Comparison of ENCODE assay signal across 22 cellular contexts in the genomic region with DNA sequence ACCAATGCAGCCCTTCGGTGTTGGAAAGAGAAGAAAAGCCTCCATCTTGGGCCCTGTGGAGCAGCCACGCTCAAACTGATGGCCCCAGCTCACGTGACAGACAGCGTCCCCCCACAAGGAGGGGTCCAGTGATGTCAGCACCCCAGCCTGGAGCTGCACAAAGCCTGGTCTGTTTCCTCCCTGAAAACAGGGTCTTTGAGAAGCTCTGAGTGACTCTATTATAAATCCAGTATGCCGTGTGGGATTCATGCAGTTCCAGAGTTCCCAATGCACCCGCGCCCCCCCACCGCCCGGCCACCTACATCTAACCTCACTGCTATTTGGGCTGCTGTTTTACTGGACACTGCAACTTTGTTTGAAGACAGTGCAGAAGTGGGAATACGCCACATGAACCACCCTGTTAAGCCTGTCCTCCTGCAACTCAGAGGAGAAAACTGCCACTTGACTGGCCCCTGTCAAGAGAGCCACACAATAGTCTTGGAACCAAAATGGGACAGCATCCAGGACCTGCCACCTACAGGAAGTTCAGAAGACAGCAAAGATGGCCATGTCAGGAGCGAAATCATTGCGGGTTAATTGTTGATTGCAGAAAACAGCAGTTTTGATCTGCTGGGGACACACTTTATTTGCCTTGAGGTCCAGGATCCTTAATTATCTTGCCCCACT. TPM values are rescaled to one million over a fixed set of nuclear protein-coding genes. Genes with fewer than 3 reads are reported as not detected.
DNase-seq lines count a peak whose midpoint lies in the region; ATAC-seq, FAIRE-seq and TF ChIP-seq lines count a peak whose summit lies in the region.
"Had no signal": no experiment of that assay in that cellular context is flagged by ENCODE, and none has a peak within 500 bp of the region (broad histone marks: within the 10 kb centered on the region; RNA-seq: fewer than 3 reads in every experiment).

No MANE protein-coding gene starts in this region.

- no peaks in the 10 kb centered on the region for H4K20me1 ChIP-seq in K562 (replicated peaks; ENCODE audit: control insufficient read depth, insufficient read depth, low read length)

- no peaks in the 10 kb centered on the region for H3K27me3 ChIP-seq in K562 (ENCODE audit: control insufficient read depth in 2 of 2, insufficient read depth in 2 of 2, low read length in 2 of 2)
- no peaks in the 10 kb centered on the region for H3K27me3 ChIP-seq in cardiac muscle cell
- H3K27me3 ChIP-seq in mesendoderm (ENCODE audit: insufficient read depth, low read length, poor library complexity), result no peaks in the 10 kb centered on the region
- H3K27me3 ChIP-seq: colonic mucosa, MG63, Peyer's patch, stomach, vagina had no signal

- no peak overlapping the region for H3K18ac ChIP-seq in mesendoderm (ENCODE audit: low read length)

- TF ChIP-seq CTCF in K562 (IDR thresholded peaks at IDR 0.05 in 2 of 3, conservative IDR thresholded peaks at IDR 0.05 in 1 of 3; ENCODE audit: insufficient read depth in 2 of 3, low read depth in 1 of 3, low read length in 3 of 3), result peak; percentile 25 to 29 (median 25); a peak in 2 of 6 replicates
- no peak for TF ChIP-seq CTCF in cardiac muscle cell (IDR thresholded peaks at IDR 0.05; ENCODE audit: low read depth, low read length)

- H3K27ac ChIP-seq in K562 (ENCODE audit: extremely low read depth, low read depth, low read length), result peak overlapping the region; percentile 49; the same call in 2 of the 3 replicates
- H3K27ac ChIP-seq in cardiac muscle cell, result peak overlapping the region; percentile 1
- H3K27ac ChIP-seq in mesendoderm (ENCODE audit: low read depth, low read length), result no peak overlapping the region
- H3K27ac ChIP-seq: colonic mucosa, Peyer's patch, SK-N-MC, stomach, vagina had no signal

- intact Hi-C loops in K562 (cut with micrococcal nuclease), result loop anchor here (10.0 kb wide), 1 partner anchor 263 kb away; no protein-coding TSS in a partner anchor

- peaks cover 2% of the 10 kb centered on the region; the same call in 1 of the 3 replicates for H3K79me2 ChIP-seq in K562 (ENCODE audit: control insufficient read depth, insufficient read depth, low read length)
- no peaks in the 10 kb centered on the region for H3K79me2 ChIP-seq in mesendoderm (ENCODE audit: control insufficient read depth, insufficient read depth, low read length)

- TF ChIP-seq POLR2A in K562 (conservative IDR thresholded peaks at IDR 0.05), result no peak

- in situ Hi-C loops in K562 (cut with MboI), result no loop called here

- H3K4me1 ChIP-seq in K562 (replicated peaks in 1 of 2; ENCODE audit: control insufficient read depth in 2 of 2, insufficient read depth in 2 of 2, low read length in 2 of 2) (peaks cover 4 to 44% of the 10 kb centered on the region in 2 experiments; a peak in 4 of 5 replicates), cardiac muscle cell (ENCODE audit: low read depth) (peaks cover 25% of the 10 kb centered on the region), mesendoderm (ENCODE audit: control insufficient read depth, low read depth, low read length) (peaks cover 2% of the 10 kb centered on the region)
- H3K4me1 ChIP-seq: colonic mucosa had no signal

- H2BK120ac ChIP-seq in mesendoderm (ENCODE audit: low read depth, low read length), result no peak overlapping the region

- DNase-seq in K562 (ENCODE audit: extremely low read depth in 1 of 4, low spot score in 3 of 4) (peak in 2 of 4 experiments; percentile 20 to 28), cardiac muscle cell (ENCODE audit: low read depth in 1 of 2, low spot score in 1 of 2) (peak in 1 of 2 donors; percentile 13), mesendoderm (peak; percentile 50), superior temporal gyrus (ENCODE audit: extremely low spot score) (peak; percentile 95), NCI-H2107 treated with DMSO at 0.1 percent for 48 hours (lab: John Stamatoyannopoulos, UW; ENCODE audit: unreplicated experiment) (no peak)
- DNase-seq: activated CD4-positive, alpha-beta T cell treated with anti-CD3 and anti-CD28 coated beads, Interleukin-2, amount 10 ng/mL, durations not matched to agents 7 days and 5 days; activated CD8-positive, alpha-beta memory T cell treated with anti-CD3 and anti-CD28 coated beads, Interleukin-2, amount 10 ng/mL, durations not matched to agents 7 days and 5 days; CD4-positive, alpha-beta T cell; colonic mucosa; DMS153; MG63; NCI-H1436; NCI-H510A treated with DMSO at 0.1 percent for 48 hours; NK-92 treated with Interleukin-12 subunit alpha and Interleukin-12 subunit beta, amount 100 ng/mL, for 24 hours; Peyer's patch; stomach; T-helper 2 cell had no signal

- H3K4me3 ChIP-seq in K562 (no peak overlapping the region), cardiac muscle cell (no peak overlapping the region), mesendoderm (ENCODE audit: low read length) (no peak overlapping the region)
- H3K4me3 ChIP-seq: colonic mucosa, MG63, Peyer's patch, SK-N-MC, stomach, vagina had no signal

- no peak for TF ChIP-seq RAD21 in K562 (CRISPR knock-in tag; conservative IDR thresholded peaks at IDR 0.05 in 1 of 2, IDR thresholded peaks at IDR 0.05 in 1 of 2)

- no peak overlapping the region for H3K9ac ChIP-seq in K562 (ENCODE audit: insufficient read depth in 1 of 2, low read depth in 2 of 2, low read length in 2 of 2)
- H3K9ac ChIP-seq in mesendoderm (ENCODE audit: low read length), result no peak overlapping the region

- H3K36me3 ChIP-seq in K562 (ENCODE audit: control insufficient read depth, insufficient read depth, low read length) (peaks cover 10% of the 10 kb centered on the region; the same call in 1 of the 3 replicates), cardiac muscle cell (no peaks in the 10 kb centered on the region), mesendoderm (ENCODE audit: control insufficient read depth, insufficient read depth, low read length) (no peaks in the 10 kb centered on the region)
- H3K36me3 ChIP-seq: colonic mucosa, MG63 had no signal

- CTCF ChIA-PET in K562 (lab: Yijun Ruan, JAX; ENCODE audit: low intra/inter-chr PET ratio), result no interaction called here

- no peak overlapping the region for H3K4ac ChIP-seq in mesendoderm (ENCODE audit: low read depth, low read length)

- 77% methylated on average over 10 of the region's 12 CpGs for WGBS in K562 (ENCODE audit: insufficient coverage, low coverage, missing lambda C conversion rate)
- WGBS in mesendoderm (ENCODE audit: extremely low coverage, insufficient coverage, low lambda C conversion rate), result no CpG with 5 or more reads among the region's 12 CpGs

- ATAC-seq in K562, result 0 out of 3 replicates have a peak, but pooled peaks have one; percentile 23
- no peak for ATAC-seq in HG03571 (IDR thresholded peaks at IDR 0.05; ENCODE audit: unreplicated experiment)
- no peak for ATAC-seq in HG03342 (IDR thresholded peaks at IDR 0.05; ENCODE audit: unreplicated experiment)
- ATAC-seq: activated CD8-positive, alpha-beta memory T cell treated with anti-CD3 and anti-CD28 coated beads, Interleukin-2, amount 10 ng/mL, durations not matched to agents 7 days and 5 days; HCT116 had no signal

- H3K4me2 ChIP-seq in K562 (ENCODE audit: insufficient read depth, low read length) (peak overlapping the region; percentile 6; the same call in 1 of the 2 replicates), mesendoderm (ENCODE audit: low read length) (no peak overlapping the region)

- FAIRE-seq in K562 (lab: Jason Lieb, UNC), result peak; percentile 26

- TF ChIP-seq EP300 in K562 (IDR thresholded peaks at IDR 0.05; ENCODE audit: low read length), result no peak

- H4K8ac ChIP-seq in mesendoderm (ENCODE audit: low read depth, low read length), result no peak overlapping the region

- no peak overlapping the region for H3K56ac ChIP-seq in mesendoderm (ENCODE audit: low read length)

- POLR2A ChIA-PET in K562 (lab: Yijun Ruan, JAX), result no interaction called here

- H2BK5ac ChIP-seq in mesendoderm (ENCODE audit: low read length), result no peak overlapping the region

- no peaks in the 10 kb centered on the region for H3K9me3 ChIP-seq in K562 (replicated peaks; ENCODE audit: control insufficient read depth, insufficient read depth, low read depth, low read length)
- no peaks in the 10 kb centered on the region for H3K9me3 ChIP-seq in cardiac muscle cell (ENCODE audit: low read depth)
- H3K9me3 ChIP-seq: colonic mucosa, MG63, Peyer's patch, stomach, vagina had no signal

- H2AK5ac ChIP-seq in mesendoderm (ENCODE audit: low read length), result no peak overlapping the region

- H3K23ac ChIP-seq in mesendoderm (ENCODE audit: low read length), result no peak overlapping the region

- H3K9me1 ChIP-seq in K562 (ENCODE audit: control insufficient read depth, insufficient read depth, low read length), result no peaks in the 10 kb centered on the region

- no peak overlapping the region for H4K5ac ChIP-seq in mesendoderm (ENCODE audit: low read length)

- H2BK15ac ChIP-seq in mesendoderm (replicated peaks; ENCODE audit: low read depth), result no peak overlapping the region

- no TSS peak for BruUV-seq in K562 (replicated peaks; lab: Mats Ljungman, UMichigan)

- no peaks in the 10 kb centered on the region for H3K79me1 ChIP-seq in mesendoderm (ENCODE audit: low read length)

- H2AFZ ChIP-seq in K562 (ENCODE audit: low read depth, low read length), result no peak overlapping the region

RNA-seq across cellular contexts. Expression of a gene that starts 33.1 kb away (rescaled TPM):
- total RNA-seq in K562 (2011; cell fraction: chromatin; rRNA removed; ENCODE audit: low replicate concordance), result 25.4 and 26.0 TPM in 2 replicates
- total RNA-seq in K562 (2011; cell fraction: nucleolus; rRNA removed), result 30.4 and 30.5 TPM in 2 replicates
- 33.2 and 46.4 TPM in 2 replicates for total RNA-seq in K562 (2011; cell fraction: nucleoplasm; rRNA removed)
- total RNA-seq in K562 (2014; rRNA removed), result 12.6 and 17.9 TPM in 2 replicates
- 22.5 and 25.2 TPM in 2 replicates for total RNA-seq in K562 (2014; rRNA removed; fragmentation: Illumina TruSeq; extraction: Trizol)
- total RNA-seq in K562 (2015; rRNA removed; fragmentation: Illumina TruSeq; extraction: Trizol), result 28.7 and 29.1 TPM in 2 replicates
- total RNA-seq in K562 (2021), result 25.8 and 26.1 TPM in 2 replicates
- polyA plus RNA-seq in K562 (2011; rRNA removed), result 24.8 and 29.8 TPM in 2 replicates
- 33.2 and 43.8 TPM in 2 replicates for polyA plus RNA-seq in K562 (2011; cell fraction: cytosol; rRNA removed)
- polyA plus RNA-seq in K562 (2011; cell fraction: nucleus; rRNA removed), result 11.7 and 16.0 TPM in 2 replicates
- 35.9 and 60.1 TPM in 2 replicates for polyA plus RNA-seq in K562 (2012)
- 38.4 and 45.2 TPM in 2 replicates for polyA plus RNA-seq in K562 (2014; fragmentation: Illumina TruSeq; extraction: Trizol)
- 10 to 100 TPM; 54.4 to 62.3 TPM for polyA plus RNA-seq in K562 (2014; fragmentation: Nextera tagmentation; extraction: Ambion mirVana)
- 22.6 and 27.4 TPM in 2 replicates for polyA plus RNA-seq in K562 (2014; rRNA removed)
- polyA minus RNA-seq in K562 (2011; rRNA and poly(A)+ RNA removed), result 44.8 and 48.5 TPM in 2 replicates
- 17.1 and 33.0 TPM in 2 replicates for polyA minus RNA-seq in K562 (2011; cell fraction: cytosol; rRNA and poly(A)+ RNA removed)
- 6.5 and 15.4 TPM in 2 replicates for polyA minus RNA-seq in K562 (2011; cell fraction: nucleus; rRNA and poly(A)+ RNA removed)
- total RNA-seq in cardiac muscle cell, result 13.9 and 22.4 TPM in 2 replicates
- polyA plus RNA-seq in cardiac muscle cell, result 33.7 and 43.0 TPM in 2 replicates
- 3.7 TPM for polyA plus RNA-seq in mesendoderm (2013, experiment 1 of 2)
- 3.4 TPM for polyA plus RNA-seq in mesendoderm (2013, experiment 2 of 2)
- total RNA-seq: activated CD4-positive, alpha-beta T cell treated with anti-CD3 and anti-CD28 coated beads, Interleukin-2, amount 10 ng/mL, durations not matched to agents 7 days and 5 days; activated CD8-positive, alpha-beta memory T cell treated with anti-CD3 and anti-CD28 coated beads, Interleukin-2, amount 10 ng/mL, durations not matched to agents 7 days and 5 days; CD4-positive, alpha-beta T cell had no signal
